ENCODE assay signal across 1 cellular context in the genomic region with DNA sequence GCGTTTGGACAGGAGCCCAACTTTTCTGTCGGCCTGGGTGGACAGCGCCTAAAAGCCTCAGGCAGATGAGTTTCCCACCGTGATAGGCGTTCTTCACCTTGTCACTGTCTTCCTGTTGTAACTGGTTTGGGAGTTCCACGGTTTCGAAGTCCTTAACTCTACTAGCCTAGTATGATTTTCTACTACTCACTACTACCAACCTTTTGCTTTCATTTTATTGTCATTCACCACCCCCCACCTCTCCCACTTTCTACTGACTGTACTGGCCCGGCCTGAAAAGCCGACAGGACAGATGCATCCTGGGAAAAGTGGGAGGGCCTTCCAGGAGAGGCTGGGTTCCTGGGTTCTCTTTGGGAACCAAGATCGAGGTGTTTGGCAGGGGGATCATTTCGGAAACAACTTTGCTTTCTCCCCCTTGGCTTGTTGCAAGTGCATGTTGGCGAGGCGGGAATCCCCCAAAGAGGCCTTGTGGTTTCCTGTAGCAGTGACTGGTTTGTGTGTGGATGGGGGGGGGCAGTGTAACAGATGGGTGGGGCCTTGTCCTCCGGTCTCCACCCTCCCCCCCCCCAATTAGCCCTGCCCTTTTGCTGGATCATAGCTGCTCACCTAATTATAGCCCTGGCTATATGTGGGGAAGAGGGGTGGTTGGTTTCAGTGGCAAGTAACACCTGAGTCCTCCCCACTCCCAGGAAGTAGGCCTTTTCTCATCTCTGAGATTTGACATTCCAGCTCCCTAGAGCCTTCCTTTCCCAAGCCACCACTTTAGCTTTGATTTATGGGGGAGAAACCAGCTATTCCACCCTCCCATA.
TF ChIP-seq lines count a peak whose summit lies in the region.

No MANE protein-coding gene starts in this region.

TF ChIP-seq in GM12878, 131 proteins besides CTCF, POLR2A, EP300 and RAD21 (continues in another document):
- no peak for TF ChIP-seq SUPT20H (IDR thresholded peaks at IDR 0.05; ENCODE audit: borderline replicate concordance, control insufficient read depth, low read depth, low read length)
- TF ChIP-seq MTA2 (IDR thresholded peaks at IDR 0.05; ENCODE audit: low read depth), result peak; percentile 31; the same call in 1 of the 2 replicates
- TF ChIP-seq, protein P1, sequence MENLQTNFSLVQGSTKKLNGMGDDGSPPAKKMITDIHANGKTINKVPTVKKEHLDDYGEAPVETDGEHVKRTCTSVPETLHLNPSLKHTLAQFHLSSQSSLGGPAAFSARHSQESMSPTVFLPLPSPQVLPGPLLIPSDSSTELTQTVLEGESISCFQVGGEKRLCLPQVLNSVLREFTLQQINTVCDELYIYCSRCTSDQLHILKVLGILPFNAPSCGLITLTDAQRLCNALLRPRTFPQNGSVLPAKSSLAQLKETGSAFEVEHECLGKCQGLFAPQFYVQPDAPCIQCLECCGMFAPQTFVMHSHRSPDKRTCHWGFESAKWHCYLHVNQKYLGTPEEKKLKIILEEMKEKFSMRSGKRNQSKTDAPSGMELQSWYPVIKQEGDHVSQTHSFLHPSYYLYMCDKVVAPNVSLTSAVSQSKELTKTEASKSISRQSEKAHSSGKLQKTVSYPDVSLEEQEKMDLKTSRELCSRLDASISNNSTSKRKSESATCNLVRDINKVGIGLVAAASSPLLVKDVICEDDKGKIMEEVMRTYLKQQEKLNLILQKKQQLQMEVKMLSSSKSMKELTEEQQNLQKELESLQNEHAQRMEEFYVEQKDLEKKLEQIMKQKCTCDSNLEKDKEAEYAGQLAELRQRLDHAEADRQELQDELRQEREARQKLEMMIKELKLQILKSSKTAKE (IDR thresholded peaks at IDR 0.05; ENCODE audit: low read depth, poor library complexity, severe bottlenecking), result no peak
- peak; percentile 74 for TF ChIP-seq EED (IDR thresholded peaks at IDR 0.05; ENCODE audit: low read depth)
- TF ChIP-seq NFXL1 (IDR thresholded peaks at IDR 0.05; ENCODE audit: borderline replicate concordance), result no peak
- no peak for TF ChIP-seq SMARCA5 (IDR thresholded peaks at IDR 0.05)
- TF ChIP-seq KDM1A (IDR thresholded peaks at IDR 0.05; ENCODE audit: borderline replicate concordance), result no peak
- no peak for TF ChIP-seq KLF5 (IDR thresholded peaks at IDR 0.05; ENCODE audit: partially characterized antibody)
- TF ChIP-seq, protein P2, sequence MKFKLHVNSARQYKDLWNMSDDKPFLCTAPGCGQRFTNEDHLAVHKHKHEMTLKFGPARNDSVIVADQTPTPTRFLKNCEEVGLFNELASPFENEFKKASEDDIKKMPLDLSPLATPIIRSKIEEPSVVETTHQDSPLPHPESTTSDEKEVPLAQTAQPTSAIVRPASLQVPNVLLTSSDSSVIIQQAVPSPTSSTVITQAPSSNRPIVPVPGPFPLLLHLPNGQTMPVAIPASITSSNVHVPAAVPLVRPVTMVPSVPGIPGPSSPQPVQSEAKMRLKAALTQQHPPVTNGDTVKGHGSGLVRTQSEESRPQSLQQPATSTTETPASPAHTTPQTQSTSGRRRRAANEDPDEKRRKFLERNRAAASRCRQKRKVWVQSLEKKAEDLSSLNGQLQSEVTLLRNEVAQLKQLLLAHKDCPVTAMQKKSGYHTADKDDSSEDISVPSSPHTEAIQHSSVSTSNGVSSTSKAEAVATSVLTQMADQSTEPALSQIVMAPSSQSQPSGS (IDR thresholded peaks at IDR 0.05; ENCODE audit: low read length), result peak; percentile 56
- TF ChIP-seq ZNF217 (IDR thresholded peaks at IDR 0.05), result no peak
- peak; percentile 29 for TF ChIP-seq MEF2B (IDR thresholded peaks at IDR 0.05; ENCODE audit: partially characterized antibody, poor library complexity, severe bottlenecking)
- no peak for TF ChIP-seq EGR1 (IDR thresholded peaks at IDR 0.05; ENCODE audit: borderline replicate concordance in 1 of 2, low read depth in 2 of 2, low read length in 2 of 2)
- TF ChIP-seq SIX5 (IDR thresholded peaks at IDR 0.05; ENCODE audit: low read depth, low read length, severe bottlenecking), result no peak
- TF ChIP-seq CBFB (IDR thresholded peaks at IDR 0.05; ENCODE audit: low read depth), result peak; percentile 91
- peak; percentile 2; the same call in 1 of the 2 replicates for TF ChIP-seq MTA3 (IDR thresholded peaks at IDR 0.05; ENCODE audit: borderline replicate concordance, low read length)
- TF ChIP-seq, protein P3, sequence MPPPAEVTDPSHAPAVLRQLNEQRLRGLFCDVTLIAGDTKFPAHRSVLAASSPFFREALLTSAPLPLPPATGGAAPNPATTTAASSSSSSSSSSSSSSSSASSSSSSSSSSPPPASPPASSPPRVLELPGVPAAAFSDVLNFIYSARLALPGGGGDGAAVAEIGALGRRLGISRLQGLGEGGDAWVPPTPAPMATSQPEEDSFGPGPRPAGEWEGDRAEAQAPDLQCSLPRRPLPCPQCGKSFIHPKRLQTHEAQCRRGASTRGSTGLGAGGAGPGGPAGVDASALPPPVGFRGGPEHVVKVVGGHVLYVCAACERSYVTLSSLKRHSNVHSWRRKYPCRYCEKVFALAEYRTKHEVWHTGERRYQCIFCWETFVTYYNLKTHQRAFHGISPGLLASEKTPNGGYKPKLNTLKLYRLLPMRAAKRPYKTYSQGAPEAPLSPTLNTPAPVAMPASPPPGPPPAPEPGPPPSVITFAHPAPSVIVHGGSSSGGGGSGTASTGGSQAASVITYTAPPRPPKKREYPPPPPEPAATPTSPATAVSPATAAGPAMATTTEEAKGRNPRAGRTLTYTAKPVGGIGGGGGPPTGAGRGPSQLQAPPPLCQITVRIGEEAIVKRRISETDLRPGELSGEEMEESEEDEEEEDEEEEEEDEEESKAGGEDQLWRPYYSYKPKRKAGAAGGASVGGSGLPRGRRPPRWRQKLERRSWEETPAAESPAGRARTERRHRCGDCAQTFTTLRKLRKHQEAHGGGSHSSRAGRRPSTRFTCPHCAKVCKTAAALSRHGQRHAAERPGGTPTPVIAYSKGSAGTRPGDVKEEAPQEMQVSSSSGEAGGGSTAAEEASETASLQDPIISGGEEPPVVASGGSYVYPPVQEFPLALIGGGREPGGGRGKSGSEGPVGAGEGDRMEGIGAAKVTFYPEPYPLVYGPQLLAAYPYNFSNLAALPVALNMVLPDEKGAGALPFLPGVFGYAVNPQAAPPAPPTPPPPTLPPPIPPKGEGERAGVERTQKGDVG (CRISPR knock-in tag; IDR thresholded peaks at IDR 0.05), result no peak
- TF ChIP-seq WRNIP1 (IDR thresholded peaks at IDR 0.05; ENCODE audit: borderline replicate concordance, low read depth, low read length), result peak; percentile 77
- no peak; the same call in 1 of the 2 replicates for TF ChIP-seq BCL11A (IDR thresholded peaks at IDR 0.05; ENCODE audit: low read depth, low read length)
- 0 out of 2 replicates have a peak, but pooled peaks have one; percentile 25 for TF ChIP-seq STAT3 (IDR thresholded peaks at IDR 0.05; ENCODE audit: low read depth, low read length)
- TF ChIP-seq, protein P4, sequence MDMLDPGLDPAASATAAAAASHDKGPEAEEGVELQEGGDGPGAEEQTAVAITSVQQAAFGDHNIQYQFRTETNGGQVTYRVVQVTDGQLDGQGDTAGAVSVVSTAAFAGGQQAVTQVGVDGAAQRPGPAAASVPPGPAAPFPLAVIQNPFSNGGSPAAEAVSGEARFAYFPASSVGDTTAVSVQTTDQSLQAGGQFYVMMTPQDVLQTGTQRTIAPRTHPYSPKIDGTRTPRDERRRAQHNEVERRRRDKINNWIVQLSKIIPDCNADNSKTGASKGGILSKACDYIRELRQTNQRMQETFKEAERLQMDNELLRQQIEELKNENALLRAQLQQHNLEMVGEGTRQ (IDR thresholded peaks at IDR 0.05; ENCODE audit: borderline replicate concordance, low read depth, low read length), result no peak
- peak; percentile 44 for TF ChIP-seq SP1 (IDR thresholded peaks at IDR 0.05; ENCODE audit: low read depth, low read length)
- TF ChIP-seq NBN (IDR thresholded peaks at IDR 0.05), result peak; percentile 66; the same call in 1 of the 2 replicates
- peak; percentile 31 for TF ChIP-seq IKZF1 (conservative IDR thresholded peaks at IDR 0.05)
- peak; percentile 28 to 32; a peak in 2 of 4 replicates for TF ChIP-seq BHLHE40 (IDR thresholded peaks at IDR 0.05; ENCODE audit: borderline replicate concordance in 1 of 2, low read depth in 2 of 2, low read length in 1 of 2)
- TF ChIP-seq GABPA (IDR thresholded peaks at IDR 0.05; ENCODE audit: low read depth), result 0 out of 2 replicates have a peak, but pooled peaks have one; percentile 34
- TF ChIP-seq CBX3 (IDR thresholded peaks at IDR 0.05; ENCODE audit: borderline replicate concordance, low read depth), result no peak
- peak; percentile 14 for TF ChIP-seq SMAD1 (IDR thresholded peaks at IDR 0.05; ENCODE audit: low read depth, partially characterized antibody)
- TF ChIP-seq PML (IDR thresholded peaks at IDR 0.05; ENCODE audit: low read length), result 0 out of 2 replicates have a peak, but pooled peaks have one; percentile 55
- TF ChIP-seq, protein P5, sequence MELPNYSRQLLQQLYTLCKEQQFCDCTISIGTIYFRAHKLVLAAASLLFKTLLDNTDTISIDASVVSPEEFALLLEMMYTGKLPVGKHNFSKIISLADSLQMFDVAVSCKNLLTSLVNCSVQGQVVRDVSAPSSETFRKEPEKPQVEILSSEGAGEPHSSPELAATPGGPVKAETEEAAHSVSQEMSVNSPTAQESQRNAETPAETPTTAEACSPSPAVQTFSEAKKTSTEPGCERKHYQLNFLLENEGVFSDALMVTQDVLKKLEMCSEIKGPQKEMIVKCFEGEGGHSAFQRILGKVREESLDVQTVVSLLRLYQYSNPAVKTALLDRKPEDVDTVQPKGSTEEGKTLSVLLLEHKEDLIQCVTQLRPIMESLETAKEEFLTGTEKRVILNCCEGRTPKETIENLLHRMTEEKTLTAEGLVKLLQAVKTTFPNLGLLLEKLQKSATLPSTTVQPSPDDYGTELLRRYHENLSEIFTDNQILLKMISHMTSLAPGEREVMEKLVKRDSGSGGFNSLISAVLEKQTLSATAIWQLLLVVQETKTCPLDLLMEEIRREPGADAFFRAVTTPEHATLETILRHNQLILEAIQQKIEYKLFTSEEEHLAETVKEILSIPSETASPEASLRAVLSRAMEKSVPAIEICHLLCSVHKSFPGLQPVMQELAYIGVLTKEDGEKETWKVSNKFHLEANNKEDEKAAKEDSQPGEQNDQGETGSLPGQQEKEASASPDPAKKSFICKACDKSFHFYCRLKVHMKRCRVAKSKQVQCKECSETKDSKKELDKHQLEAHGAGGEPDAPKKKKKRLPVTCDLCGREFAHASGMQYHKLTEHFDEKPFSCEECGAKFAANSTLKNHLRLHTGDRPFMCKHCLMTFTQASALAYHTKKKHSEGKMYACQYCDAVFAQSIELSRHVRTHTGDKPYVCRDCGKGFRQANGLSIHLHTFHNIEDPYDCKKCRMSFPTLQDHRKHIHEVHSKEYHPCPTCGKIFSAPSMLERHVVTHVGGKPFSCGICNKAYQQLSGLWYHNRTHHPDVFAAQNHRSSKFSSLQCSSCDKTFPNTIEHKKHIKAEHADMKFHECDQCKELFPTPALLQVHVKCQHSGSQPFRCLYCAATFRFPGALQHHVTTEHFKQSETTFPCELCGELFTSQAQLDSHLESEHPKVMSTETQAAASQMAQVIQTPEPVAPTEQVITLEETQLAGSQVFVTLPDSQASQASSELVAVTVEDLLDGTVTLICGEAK (IDR thresholded peaks at IDR 0.05; ENCODE audit: borderline replicate concordance), result no peak; the same call in 1 of the 2 replicates
- no peak for TF ChIP-seq TARDBP (IDR thresholded peaks at IDR 0.05; ENCODE audit: borderline replicate concordance)
- TF ChIP-seq IKZF2 (IDR thresholded peaks at IDR 0.05), result peak; percentile 55 to 69; a peak in 3 of 4 replicates
- TF ChIP-seq PAX5 (IDR thresholded peaks at IDR 0.05; ENCODE audit: borderline replicate concordance, low read depth, low read length), result no peak
- TF ChIP-seq NFIC (IDR thresholded peaks at IDR 0.05; ENCODE audit: low read depth, low read length), result peak; percentile 62; the same call in 1 of the 2 replicates
- no peak for TF ChIP-seq ZNF24 (IDR thresholded peaks at IDR 0.05)
- TF ChIP-seq TCF12 (IDR thresholded peaks at IDR 0.05; ENCODE audit: low read depth, low read length), result peak; percentile 14; the same call in 1 of the 2 replicates
- TF ChIP-seq LARP7 (IDR thresholded peaks at IDR 0.05), result no peak
- TF ChIP-seq MEF2A (IDR thresholded peaks at IDR 0.05; ENCODE audit: insufficient read depth, low read depth, low read length), result no peak
- peak; percentile 49; the same call in 1 of the 2 replicates for TF ChIP-seq HCFC1 (IDR thresholded peaks at IDR 0.05; ENCODE audit: low read length)
- peak; percentile 55 for TF ChIP-seq ATF7 (IDR thresholded peaks at IDR 0.05; ENCODE audit: low read depth)
- no peak for TF ChIP-seq SUZ12 (IDR thresholded peaks at IDR 0.05; ENCODE audit: unreplicated experiment)
- no peak for TF ChIP-seq NR2C1 (IDR thresholded peaks at IDR 0.05)
- TF ChIP-seq GATAD2B (conservative IDR thresholded peaks at IDR 0.05; ENCODE audit: low read depth), result 0 out of 2 replicates have a peak, but pooled peaks have one; percentile 20
- TF ChIP-seq FOXK2 (IDR thresholded peaks at IDR 0.05), result peak; percentile 58; the same call in 1 of the 2 replicates
- no peak for TF ChIP-seq ZNF622 (IDR thresholded peaks at IDR 0.05)
- TF ChIP-seq TCF7 (IDR thresholded peaks at IDR 0.05; ENCODE audit: borderline replicate concordance), result no peak
- TF ChIP-seq HDAC6 (IDR thresholded peaks at IDR 0.05; ENCODE audit: unreplicated experiment), result no peak
- 0 out of 2 replicates have a peak, but pooled peaks have one; percentile 6 for TF ChIP-seq IRF4 (IDR thresholded peaks at IDR 0.05; ENCODE audit: low read depth, low read length)
- peak; percentile 65; the same call in 1 of the 2 replicates for TF ChIP-seq FOXM1 (IDR thresholded peaks at IDR 0.05; ENCODE audit: low read depth, low read length)
- 0 out of 2 replicates have a peak, but pooled peaks have one; percentile 35 for TF ChIP-seq POLR2AphosphoS2 (IDR thresholded peaks at IDR 0.05; ENCODE audit: low read depth, low read length)
- peak; percentile 31 for TF ChIP-seq SMAD5 (IDR thresholded peaks at IDR 0.05; ENCODE audit: low read depth)
- TF ChIP-seq SRF (IDR thresholded peaks at IDR 0.05; ENCODE audit: low read depth in 2 of 2, low read length in 2 of 2), result no peak
- no peak for TF ChIP-seq SREBF1 (IDR thresholded peaks at IDR 0.05; ENCODE audit: low read length)
- no peak for TF ChIP-seq ZNF274 (IDR thresholded peaks at IDR 0.05; ENCODE audit: insufficient read depth, insufficient read length)
- TF ChIP-seq, protein P6, sequence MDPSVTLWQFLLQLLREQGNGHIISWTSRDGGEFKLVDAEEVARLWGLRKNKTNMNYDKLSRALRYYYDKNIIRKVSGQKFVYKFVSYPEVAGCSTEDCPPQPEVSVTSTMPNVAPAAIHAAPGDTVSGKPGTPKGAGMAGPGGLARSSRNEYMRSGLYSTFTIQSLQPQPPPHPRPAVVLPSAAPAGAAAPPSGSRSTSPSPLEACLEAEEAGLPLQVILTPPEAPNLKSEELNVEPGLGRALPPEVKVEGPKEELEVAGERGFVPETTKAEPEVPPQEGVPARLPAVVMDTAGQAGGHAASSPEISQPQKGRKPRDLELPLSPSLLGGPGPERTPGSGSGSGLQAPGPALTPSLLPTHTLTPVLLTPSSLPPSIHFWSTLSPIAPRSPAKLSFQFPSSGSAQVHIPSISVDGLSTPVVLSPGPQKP (IDR thresholded peaks at IDR 0.05; ENCODE audit: low read depth, low read length), result no peak
- TF ChIP-seq, protein P7, sequence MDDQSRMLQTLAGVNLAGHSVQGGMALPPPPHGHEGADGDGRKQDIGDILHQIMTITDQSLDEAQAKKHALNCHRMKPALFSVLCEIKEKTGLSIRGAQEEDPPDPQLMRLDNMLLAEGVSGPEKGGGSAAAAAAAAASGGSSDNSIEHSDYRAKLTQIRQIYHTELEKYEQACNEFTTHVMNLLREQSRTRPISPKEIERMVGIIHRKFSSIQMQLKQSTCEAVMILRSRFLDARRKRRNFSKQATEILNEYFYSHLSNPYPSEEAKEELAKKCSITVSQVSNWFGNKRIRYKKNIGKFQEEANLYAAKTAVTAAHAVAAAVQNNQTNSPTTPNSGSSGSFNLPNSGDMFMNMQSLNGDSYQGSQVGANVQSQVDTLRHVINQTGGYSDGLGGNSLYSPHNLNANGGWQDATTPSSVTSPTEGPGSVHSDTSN (IDR thresholded peaks at IDR 0.05; ENCODE audit: insufficient replicate concordance, low read depth, low read length), result peak; percentile 3
